Comparison of ENCODE assay signal across 1 cellular context in the genomic region with DNA sequence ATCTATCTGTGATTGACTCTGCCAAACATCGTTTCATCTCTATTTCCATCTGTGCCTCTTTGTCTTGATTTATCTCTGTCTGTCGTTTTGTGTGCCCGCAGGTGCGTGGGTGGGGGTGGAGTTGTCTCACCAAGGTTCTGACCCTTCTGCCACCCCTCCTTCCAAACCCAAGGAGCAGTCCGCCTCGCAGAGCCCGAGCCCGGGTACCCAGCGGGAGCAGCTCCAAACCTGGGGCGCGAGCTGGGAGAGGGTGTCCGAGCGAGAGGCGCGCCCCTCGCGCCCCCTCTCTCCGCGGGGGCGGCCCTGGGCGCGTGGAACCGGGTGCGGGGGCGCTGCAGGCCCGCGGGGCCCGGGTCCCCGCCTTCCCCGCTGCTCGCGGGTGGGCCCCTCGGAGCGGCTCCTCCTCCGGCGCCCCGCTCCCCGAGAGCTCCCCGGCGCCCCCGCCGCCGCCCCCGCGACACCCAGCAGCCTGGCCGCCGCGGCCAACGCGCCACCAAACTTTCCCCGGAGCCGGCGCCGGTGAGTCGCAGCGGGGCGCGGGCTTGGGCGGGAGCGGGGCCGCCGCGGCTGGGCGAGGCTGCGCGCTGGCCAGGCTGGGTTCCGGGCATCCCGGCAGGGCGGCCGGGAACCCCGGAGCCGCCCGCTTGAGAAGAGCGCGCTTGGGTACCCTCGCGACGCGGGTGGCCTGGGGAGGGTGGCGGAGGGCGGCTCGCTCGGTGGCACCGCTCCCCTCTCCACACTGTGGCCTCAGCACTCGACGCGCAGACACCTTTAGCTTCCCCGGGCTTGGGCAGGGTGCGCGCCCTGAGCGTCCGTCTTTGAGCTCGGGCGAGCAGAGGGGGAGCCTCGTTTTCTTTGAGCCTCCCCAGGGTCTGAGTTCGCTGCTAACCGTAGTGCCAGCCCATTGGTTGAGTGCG.
A peak's percentile ranks its signal among the peaks of the same experiment; 100 is the strongest.
TF ChIP-seq lines count a peak whose summit lies in the region.

A gene with protein sequence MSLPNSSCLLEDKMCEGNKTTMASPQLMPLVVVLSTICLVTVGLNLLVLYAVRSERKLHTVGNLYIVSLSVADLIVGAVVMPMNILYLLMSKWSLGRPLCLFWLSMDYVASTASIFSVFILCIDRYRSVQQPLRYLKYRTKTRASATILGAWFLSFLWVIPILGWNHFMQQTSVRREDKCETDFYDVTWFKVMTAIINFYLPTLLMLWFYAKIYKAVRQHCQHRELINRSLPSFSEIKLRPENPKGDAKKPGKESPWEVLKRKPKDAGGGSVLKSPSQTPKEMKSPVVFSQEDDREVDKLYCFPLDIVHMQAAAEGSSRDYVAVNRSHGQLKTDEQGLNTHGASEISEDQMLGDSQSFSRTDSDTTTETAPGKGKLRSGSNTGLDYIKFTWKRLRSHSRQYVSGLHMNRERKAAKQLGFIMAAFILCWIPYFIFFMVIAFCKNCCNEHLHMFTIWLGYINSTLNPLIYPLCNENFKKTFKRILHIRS (plus strand): TSS at position 458 of the 917 bp plus-strand sequence. CDS start 104,545 bp downstream, outside the sequence.

TF ChIP-seq in K562, 482 proteins besides CTCF, POLR2A, EP300 and RAD21:
- TF ChIP-seq EGR1 (conservative IDR thresholded peaks at IDR 0.05), result peak; percentile 73
- no peak for TF ChIP-seq ZNF274 (IDR thresholded peaks at IDR 0.05; ENCODE audit: borderline replicate concordance, low read depth, low read length)
